Comparison of ENCODE assay signal across 1 cellular context in the genomic region with DNA sequence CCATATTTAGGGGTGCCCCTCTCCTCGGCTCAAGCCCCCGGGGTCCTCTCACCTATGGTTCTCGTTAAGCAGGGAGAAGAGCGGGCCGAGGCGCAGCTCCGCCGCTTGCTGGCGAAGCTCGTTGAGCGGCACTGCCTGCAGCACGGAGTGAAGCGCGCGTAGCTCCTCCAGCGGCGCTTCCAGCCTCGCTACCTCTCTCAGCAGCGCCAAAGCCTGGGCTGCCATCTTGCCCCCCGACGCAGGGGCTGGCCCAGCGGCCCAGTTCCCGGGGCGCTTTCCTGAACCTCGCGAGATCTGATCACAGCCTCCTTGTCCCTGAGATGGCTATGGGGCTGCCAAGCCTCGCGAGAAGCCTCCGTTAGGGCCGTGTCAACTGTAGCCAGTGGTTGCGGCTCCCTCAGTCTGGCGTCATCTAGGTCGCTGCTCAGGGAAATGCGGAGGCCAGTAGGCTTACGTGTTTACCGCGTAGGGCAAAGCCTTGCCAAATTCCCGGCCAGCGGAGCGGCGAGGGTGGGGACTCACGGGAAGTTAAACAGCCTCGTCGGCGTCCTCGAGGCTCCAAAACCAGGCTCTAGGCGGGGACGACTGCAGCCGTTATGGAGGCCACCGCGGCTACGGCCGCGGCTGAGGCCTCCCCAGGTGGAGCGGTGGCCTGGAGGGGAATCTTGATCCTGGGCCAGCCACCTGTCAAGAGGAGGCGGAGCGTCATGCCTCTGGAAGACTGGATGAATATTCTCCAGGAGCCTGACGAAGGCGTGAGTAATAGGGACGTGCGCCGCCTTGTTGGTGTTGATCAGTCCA.
TF ChIP-seq lines count a peak whose summit lies in the region.

A gene (minus strand): TSS at position 238 of the 801 bp plus-strand sequence. CDS start 13 bp downstream, at position 225.

TF ChIP-seq in HepG2, 621 proteins besides CTCF, POLR2A, EP300 and RAD21 (continued from another document and continues in another):
- TF ChIP-seq, protein P1, sequence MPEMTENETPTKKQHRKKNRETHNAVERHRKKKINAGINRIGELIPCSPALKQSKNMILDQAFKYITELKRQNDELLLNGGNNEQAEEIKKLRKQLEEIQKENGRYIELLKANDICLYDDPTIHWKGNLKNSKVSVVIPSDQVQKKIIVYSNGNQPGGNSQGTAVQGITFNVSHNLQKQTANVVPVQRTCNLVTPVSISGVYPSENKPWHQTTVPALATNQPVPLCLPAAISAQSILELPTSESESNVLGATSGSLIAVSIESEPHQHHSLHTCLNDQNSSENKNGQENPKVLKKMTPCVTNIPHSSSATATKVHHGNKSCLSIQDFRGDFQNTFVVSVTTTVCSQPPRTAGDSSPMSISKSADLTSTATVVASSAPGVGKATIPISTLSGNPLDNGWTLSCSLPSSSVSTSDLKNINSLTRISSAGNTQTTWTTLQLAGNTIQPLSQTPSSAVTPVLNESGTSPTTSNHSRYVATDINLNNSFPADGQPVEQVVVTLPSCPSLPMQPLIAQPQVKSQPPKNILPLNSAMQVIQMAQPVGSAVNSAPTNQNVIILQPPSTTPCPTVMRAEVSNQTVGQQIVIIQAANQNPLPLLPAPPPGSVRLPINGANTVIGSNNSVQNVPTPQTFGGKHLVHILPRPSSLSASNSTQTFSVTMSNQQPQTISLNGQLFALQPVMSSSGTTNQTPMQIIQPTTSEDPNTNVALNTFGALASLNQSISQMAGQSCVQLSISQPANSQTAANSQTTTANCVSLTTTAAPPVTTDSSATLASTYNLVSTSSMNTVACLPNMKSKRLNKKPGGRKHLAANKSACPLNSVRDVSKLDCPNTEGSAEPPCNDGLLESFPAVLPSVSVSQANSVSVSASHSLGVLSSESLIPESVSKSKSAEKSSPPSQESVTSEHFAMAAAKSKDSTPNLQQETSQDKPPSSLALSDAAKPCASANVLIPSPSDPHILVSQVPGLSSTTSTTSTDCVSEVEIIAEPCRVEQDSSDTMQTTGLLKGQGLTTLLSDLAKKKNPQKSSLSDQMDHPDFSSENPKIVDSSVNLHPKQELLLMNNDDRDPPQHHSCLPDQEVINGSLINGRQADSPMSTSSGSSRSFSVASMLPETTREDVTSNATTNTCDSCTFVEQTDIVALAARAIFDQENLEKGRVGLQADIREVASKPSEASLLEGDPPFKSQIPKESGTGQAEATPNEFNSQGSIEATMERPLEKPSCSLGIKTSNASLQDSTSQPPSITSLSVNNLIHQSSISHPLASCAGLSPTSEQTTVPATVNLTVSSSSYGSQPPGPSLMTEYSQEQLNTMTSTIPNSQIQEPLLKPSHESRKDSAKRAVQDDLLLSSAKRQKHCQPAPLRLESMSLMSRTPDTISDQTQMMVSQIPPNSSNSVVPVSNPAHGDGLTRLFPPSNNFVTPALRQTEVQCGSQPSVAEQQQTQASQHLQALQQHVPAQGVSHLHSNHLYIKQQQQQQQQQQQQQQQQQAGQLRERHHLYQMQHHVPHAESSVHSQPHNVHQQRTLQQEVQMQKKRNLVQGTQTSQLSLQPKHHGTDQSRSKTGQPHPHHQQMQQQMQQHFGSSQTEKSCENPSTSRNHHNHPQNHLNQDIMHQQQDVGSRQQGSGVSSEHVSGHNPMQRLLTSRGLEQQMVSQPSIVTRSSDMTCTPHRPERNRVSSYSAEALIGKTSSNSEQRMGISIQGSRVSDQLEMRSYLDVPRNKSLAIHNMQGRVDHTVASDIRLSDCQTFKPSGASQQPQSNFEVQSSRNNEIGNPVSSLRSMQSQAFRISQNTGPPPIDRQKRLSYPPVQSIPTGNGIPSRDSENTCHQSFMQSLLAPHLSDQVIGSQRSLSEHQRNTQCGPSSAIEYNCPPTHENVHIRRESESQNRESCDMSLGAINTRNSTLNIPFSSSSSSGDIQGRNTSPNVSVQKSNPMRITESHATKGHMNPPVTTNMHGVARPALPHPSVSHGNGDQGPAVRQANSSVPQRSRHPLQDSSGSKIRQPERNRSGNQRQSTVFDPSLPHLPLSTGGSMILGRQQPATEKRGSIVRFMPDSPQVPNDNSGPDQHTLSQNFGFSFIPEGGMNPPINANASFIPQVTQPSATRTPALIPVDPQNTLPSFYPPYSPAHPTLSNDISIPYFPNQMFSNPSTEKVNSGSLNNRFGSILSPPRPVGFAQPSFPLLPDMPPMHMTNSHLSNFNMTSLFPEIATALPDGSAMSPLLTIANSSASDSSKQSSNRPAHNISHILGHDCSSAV (CRISPR knock-in tag; IDR thresholded peaks at IDR 0.05; ENCODE audit: borderline replicate concordance), result no peak
- no peak; the same call in 1 of the 2 replicates for TF ChIP-seq CBFB (CRISPR knock-in tag; IDR thresholded peaks at IDR 0.05)
- no peak for TF ChIP-seq TCF7 (IDR thresholded peaks at IDR 0.05; ENCODE audit: low read depth)
- TF ChIP-seq ZNF253 (CRISPR knock-in tag; IDR thresholded peaks at IDR 0.05; ENCODE audit: borderline replicate concordance), result no peak; the same call in 1 of the 2 replicates
- TF ChIP-seq, protein P2, sequence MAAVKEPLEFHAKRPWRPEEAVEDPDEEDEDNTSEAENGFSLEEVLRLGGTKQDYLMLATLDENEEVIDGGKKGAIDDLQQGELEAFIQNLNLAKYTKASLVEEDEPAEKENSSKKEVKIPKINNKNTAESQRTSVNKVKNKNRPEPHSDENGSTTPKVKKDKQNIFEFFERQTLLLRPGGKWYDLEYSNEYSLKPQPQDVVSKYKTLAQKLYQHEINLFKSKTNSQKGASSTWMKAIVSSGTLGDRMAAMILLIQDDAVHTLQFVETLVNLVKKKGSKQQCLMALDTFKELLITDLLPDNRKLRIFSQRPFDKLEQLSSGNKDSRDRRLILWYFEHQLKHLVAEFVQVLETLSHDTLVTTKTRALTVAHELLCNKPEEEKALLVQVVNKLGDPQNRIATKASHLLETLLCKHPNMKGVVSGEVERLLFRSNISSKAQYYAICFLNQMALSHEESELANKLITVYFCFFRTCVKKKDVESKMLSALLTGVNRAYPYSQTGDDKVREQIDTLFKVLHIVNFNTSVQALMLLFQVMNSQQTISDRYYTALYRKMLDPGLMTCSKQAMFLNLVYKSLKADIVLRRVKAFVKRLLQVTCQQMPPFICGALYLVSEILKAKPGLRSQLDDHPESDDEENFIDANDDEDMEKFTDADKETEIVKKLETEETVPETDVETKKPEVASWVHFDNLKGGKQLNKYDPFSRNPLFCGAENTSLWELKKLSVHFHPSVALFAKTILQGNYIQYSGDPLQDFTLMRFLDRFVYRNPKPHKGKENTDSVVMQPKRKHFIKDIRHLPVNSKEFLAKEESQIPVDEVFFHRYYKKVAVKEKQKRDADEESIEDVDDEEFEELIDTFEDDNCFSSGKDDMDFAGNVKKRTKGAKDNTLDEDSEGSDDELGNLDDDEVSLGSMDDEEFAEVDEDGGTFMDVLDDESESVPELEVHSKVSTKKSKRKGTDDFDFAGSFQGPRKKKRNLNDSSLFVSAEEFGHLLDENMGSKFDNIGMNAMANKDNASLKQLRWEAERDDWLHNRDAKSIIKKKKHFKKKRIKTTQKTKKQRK (IDR thresholded peaks at IDR 0.05; ENCODE audit: low read length), result no peak
- no peak for TF ChIP-seq HMG20A (CRISPR knock-in tag; IDR thresholded peaks at IDR 0.05; ENCODE audit: borderline replicate concordance)
- TF ChIP-seq ZNF382 (CRISPR knock-in tag; IDR thresholded peaks at IDR 0.05; ENCODE audit: borderline replicate concordance), result no peak
- TF ChIP-seq, protein P3, sequence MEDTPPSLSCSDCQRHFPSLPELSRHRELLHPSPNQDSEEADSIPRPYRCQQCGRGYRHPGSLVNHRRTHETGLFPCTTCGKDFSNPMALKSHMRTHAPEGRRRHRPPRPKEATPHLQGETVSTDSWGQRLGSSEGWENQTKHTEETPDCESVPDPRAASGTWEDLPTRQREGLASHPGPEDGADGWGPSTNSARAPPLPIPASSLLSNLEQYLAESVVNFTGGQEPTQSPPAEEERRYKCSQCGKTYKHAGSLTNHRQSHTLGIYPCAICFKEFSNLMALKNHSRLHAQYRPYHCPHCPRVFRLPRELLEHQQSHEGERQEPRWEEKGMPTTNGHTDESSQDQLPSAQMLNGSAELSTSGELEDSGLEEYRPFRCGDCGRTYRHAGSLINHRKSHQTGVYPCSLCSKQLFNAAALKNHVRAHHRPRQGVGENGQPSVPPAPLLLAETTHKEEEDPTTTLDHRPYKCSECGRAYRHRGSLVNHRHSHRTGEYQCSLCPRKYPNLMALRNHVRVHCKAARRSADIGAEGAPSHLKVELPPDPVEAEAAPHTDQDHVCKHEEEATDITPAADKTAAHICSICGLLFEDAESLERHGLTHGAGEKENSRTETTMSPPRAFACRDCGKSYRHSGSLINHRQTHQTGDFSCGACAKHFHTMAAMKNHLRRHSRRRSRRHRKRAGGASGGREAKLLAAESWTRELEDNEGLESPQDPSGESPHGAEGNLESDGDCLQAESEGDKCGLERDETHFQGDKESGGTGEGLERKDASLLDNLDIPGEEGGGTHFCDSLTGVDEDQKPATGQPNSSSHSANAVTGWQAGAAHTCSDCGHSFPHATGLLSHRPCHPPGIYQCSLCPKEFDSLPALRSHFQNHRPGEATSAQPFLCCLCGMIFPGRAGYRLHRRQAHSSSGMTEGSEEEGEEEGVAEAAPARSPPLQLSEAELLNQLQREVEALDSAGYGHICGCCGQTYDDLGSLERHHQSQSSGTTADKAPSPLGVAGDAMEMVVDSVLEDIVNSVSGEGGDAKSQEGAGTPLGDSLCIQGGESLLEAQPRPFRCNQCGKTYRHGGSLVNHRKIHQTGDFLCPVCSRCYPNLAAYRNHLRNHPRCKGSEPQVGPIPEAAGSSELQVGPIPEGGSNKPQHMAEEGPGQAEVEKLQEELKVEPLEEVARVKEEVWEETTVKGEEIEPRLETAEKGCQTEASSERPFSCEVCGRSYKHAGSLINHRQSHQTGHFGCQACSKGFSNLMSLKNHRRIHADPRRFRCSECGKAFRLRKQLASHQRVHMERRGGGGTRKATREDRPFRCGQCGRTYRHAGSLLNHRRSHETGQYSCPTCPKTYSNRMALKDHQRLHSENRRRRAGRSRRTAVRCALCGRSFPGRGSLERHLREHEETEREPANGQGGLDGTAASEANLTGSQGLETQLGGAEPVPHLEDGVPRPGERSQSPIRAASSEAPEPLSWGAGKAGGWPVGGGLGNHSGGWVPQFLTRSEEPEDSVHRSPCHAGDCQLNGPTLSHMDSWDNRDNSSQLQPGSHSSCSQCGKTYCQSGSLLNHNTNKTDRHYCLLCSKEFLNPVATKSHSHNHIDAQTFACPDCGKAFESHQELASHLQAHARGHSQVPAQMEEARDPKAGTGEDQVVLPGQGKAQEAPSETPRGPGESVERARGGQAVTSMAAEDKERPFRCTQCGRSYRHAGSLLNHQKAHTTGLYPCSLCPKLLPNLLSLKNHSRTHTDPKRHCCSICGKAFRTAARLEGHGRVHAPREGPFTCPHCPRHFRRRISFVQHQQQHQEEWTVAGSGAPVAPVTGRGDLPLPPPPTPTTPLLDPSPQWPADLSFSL (CRISPR knock-in tag; IDR thresholded peaks at IDR 0.05), result no peak
- peak; percentile 88; the same call in 1 of the 2 replicates for TF ChIP-seq ZNF234 (CRISPR knock-in tag; conservative IDR thresholded peaks at IDR 0.05)
- TF ChIP-seq ZBTB38 (CRISPR knock-in tag; IDR thresholded peaks at IDR 0.05), result peak; percentile 78
- TF ChIP-seq RXRA (CRISPR knock-in tag; IDR thresholded peaks at IDR 0.05), result peak; percentile 50; the same call in 1 of the 2 replicates
- peak; percentile 88 for TF ChIP-seq MXI1 (IDR thresholded peaks at IDR 0.05; ENCODE audit: borderline replicate concordance, low read depth, low read length)
- TF ChIP-seq, protein P4, sequence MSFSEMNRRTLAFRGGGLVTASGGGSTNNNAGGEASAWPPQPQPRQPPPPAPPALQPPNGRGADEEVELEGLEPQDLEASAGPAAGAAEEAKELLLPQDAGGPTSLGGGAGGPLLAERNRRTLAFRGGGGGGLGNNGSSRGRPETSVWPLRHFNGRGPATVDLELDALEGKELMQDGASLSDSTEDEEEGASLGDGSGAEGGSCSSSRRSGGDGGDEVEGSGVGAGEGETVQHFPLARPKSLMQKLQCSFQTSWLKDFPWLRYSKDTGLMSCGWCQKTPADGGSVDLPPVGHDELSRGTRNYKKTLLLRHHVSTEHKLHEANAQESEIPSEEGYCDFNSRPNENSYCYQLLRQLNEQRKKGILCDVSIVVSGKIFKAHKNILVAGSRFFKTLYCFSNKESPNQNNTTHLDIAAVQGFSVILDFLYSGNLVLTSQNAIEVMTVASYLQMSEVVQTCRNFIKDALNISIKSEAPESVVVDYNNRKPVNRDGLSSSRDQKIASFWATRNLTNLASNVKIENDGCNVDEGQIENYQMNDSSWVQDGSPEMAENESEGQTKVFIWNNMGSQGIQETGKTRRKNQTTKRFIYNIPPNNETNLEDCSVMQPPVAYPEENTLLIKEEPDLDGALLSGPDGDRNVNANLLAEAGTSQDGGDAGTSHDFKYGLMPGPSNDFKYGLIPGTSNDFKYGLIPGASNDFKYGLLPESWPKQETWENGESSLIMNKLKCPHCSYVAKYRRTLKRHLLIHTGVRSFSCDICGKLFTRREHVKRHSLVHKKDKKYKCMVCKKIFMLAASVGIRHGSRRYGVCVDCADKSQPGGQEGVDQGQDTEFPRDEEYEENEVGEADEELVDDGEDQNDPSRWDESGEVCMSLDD (CRISPR knock-in tag; IDR thresholded peaks at IDR 0.05; ENCODE audit: borderline replicate concordance), result peak; percentile 71; the same call in 1 of the 2 replicates
- TF ChIP-seq, protein P5, sequence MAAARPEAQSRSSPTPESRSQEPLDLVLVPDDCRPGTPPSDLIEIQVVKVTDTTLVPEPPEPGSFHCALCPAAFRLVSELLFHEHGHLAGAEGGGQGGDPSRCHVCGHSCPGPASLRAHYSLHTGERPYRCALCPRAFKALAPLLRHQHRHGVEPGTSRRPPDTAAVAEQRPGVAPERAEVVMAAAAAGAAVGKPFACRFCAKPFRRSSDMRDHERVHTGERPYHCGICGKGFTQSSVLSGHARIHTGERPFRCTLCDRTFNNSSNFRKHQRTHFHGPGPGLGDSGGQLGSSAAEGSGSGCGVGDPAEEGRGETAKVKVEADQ (CRISPR knock-in tag; IDR thresholded peaks at IDR 0.05; ENCODE audit: borderline replicate concordance), result no peak
- TF ChIP-seq, protein P6, sequence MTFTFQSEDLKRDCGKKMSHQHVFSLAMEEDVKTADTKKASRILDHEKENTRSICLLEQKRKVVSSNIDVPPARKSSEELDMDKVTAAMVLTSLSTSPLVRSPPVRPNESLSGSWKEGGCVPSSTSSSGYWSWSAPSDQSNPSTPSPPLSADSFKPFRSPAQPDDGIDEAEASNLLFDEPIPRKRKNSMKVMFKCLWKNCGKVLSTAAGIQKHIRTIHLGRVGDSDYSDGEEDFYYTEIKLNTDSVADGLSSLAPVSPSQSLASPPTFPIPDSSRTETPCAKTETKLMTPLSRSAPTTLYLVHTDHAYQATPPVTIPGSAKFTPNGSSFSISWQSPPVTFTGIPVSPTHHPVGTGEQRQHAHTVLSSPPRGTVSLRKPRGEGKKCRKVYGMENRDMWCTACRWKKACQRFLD (CRISPR knock-in tag; IDR thresholded peaks at IDR 0.05; ENCODE audit: borderline replicate concordance), result no peak; the same call in 1 of the 2 replicates
- peak; percentile 49 for TF ChIP-seq CEBPG (CRISPR knock-in tag; IDR thresholded peaks at IDR 0.05)
- TF ChIP-seq FIP1L1 (IDR thresholded peaks at IDR 0.05; ENCODE audit: borderline replicate concordance, insufficient read depth, low read depth, low read length), result no peak; the same call in 1 of the 2 replicates
- TF ChIP-seq, protein P7, sequence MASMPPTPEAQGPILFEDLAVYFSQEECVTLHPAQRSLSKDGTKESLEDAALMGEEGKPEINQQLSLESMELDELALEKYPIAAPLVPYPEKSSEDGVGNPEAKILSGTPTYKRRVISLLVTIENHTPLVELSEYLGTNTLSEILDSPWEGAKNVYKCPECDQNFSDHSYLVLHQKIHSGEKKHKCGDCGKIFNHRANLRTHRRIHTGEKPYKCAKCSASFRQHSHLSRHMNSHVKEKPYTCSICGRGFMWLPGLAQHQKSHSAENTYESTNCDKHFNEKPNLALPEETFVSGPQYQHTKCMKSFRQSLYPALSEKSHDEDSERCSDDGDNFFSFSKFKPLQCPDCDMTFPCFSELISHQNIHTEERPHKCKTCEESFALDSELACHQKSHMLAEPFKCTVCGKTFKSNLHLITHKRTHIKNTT (CRISPR knock-in tag; IDR thresholded peaks at IDR 0.05), result no peak
